ENCODE assay signal across 13 cellular contexts in genomic region chr20:35870541-35871307, GRCh38.
DNase-seq lines count a peak whose midpoint lies in the region; ATAC-seq and TF ChIP-seq lines count a peak whose summit lies in the region.
"Had no signal": no experiment of that assay in that cellular context is flagged by ENCODE, and none has a peak within 500 bp of the region (broad histone marks: within the 10 kb centered on the region; RNA-seq: fewer than 3 reads in every experiment).

No MANE protein-coding gene starts in this region.

- H3K27ac Mint-ChIP-seq in activated CD8-positive, alpha-beta memory T cell treated with anti-CD3 and anti-CD28 coated beads, Interleukin-2, amount 10 ng/mL, durations not matched to agents 7 days and 5 days, result peak overlapping the region; percentile 4
- H3K27ac Mint-ChIP-seq in activated T-helper 17 cell treated with anti-CD3 and anti-CD28 coated beads, Interleukin-2, amount 50 U/mL, for 72 hours, result peak overlapping the region; percentile 54
- peak overlapping the region in 5 of 6 donors; percentile 15 to 71 (median 28) for H3K27ac Mint-ChIP-seq in immature natural killer cell
- H3K27ac Mint-ChIP-seq: neural progenitor cell had no signal

- no peak overlapping the region for H3K4me3 ChIP-seq in subcutaneous abdominal adipose tissue (ENCODE audit: low read depth in 1 of 5, low read length in 5 of 5)
- H3K4me3 ChIP-seq in BE2C (ENCODE audit: low read depth, low read length), result no peak overlapping the region; the same call in 1 of the 2 replicates
- H3K4me3 ChIP-seq: neural progenitor cell had no signal

- H3K9me3 ChIP-seq in subcutaneous abdominal adipose tissue (ENCODE audit: control insufficient read depth in 5 of 5, low read length in 5 of 5) (no peaks in the 10 kb centered on the region), BE2C (no peaks in the 10 kb centered on the region)

- H3K4me1 Mint-ChIP-seq in activated CD8-positive, alpha-beta memory T cell treated with anti-CD3 and anti-CD28 coated beads, Interleukin-2, amount 10 ng/mL, durations not matched to agents 7 days and 5 days, result peaks cover 8% of the 10 kb centered on the region
- H3K4me1 Mint-ChIP-seq in activated T-helper 17 cell treated with anti-CD3 and anti-CD28 coated beads, Interleukin-2, amount 50 U/mL, for 72 hours, result peaks cover 17% of the 10 kb centered on the region
- no peaks in the 10 kb centered on the region for H3K4me1 Mint-ChIP-seq in immature natural killer cell

- TF ChIP-seq CTCF in BE2C (IDR thresholded peaks at IDR 0.05; ENCODE audit: low read depth, low read length), result no peak

- no peak for DNase-seq in activated CD8-positive, alpha-beta memory T cell treated with anti-CD3 and anti-CD28 coated beads, Interleukin-2, amount 10 ng/mL, durations not matched to agents 7 days and 5 days
- DNase-seq in activated CD8-positive, alpha-beta memory T cell treated with anti-CD3 and anti-CD28 coated beads, Interleukin-2, amount 50 U/mL, for 48 hours, result no peak
- DNase-seq in immature natural killer cell (no peak), cerebellar cortex (ENCODE audit: low spot score) (no peak), BE2C (no peak)
- DNase-seq: amniotic stem cell, hippocampal formation, NCI-H1436 treated with DMSO at 0.1 percent for 48 hours, WERI-Rb-1 had no signal

- peak overlapping the region; percentile 26 for H3K27ac ChIP-seq in subcutaneous abdominal adipose tissue (ENCODE audit: low read depth, low read length)
- H3K27ac ChIP-seq: neural progenitor cell, WERI-Rb-1 had no signal

- H3K4me1 ChIP-seq in subcutaneous abdominal adipose tissue (ENCODE audit: control insufficient read depth in 5 of 5, insufficient read depth in 5 of 5, low read length in 5 of 5) (peaks cover 0 to 7% (median 0%) of the 10 kb centered on the region in 5 donors), BE2C (peaks cover 5% of the 10 kb centered on the region; the same call in 1 of the 2 replicates)
- H3K4me1 ChIP-seq: neural progenitor cell had no signal

- CTCF ChIA-PET in activated CD8-positive, alpha-beta memory T cell treated with anti-CD3 and anti-CD28 coated beads, Interleukin-2, amount 10 ng/mL, durations not matched to agents 7 days and 5 days (lab: Charles Lee), result no interaction called here

- H3K36me3 ChIP-seq in subcutaneous abdominal adipose tissue (ENCODE audit: control insufficient read depth in 5 of 5, insufficient read depth in 5 of 5, low read length in 5 of 5) (no peaks in the 10 kb centered on the region), BE2C (peaks cover 8% of the 10 kb centered on the region)
- H3K36me3 ChIP-seq: neural progenitor cell had no signal

- H3K27me3 ChIP-seq in subcutaneous abdominal adipose tissue (ENCODE audit: control insufficient read depth in 5 of 5, insufficient read depth in 4 of 5, low read length in 5 of 5), result no peaks in the 10 kb centered on the region
- H3K27me3 ChIP-seq in BE2C, result no peaks in the 10 kb centered on the region
- H3K27me3 ChIP-seq: neural progenitor cell had no signal

- H3K4me3 Mint-ChIP-seq in activated CD8-positive, alpha-beta memory T cell treated with anti-CD3 and anti-CD28 coated beads, Interleukin-2, amount 10 ng/mL, durations not matched to agents 7 days and 5 days, result no peak overlapping the region
- no peak overlapping the region for H3K4me3 Mint-ChIP-seq in activated T-helper 17 cell treated with anti-CD3 and anti-CD28 coated beads, Interleukin-2, amount 50 U/mL, for 72 hours
- H3K4me3 Mint-ChIP-seq in immature natural killer cell, result no peak overlapping the region
- H3K4me3 Mint-ChIP-seq: neural progenitor cell had no signal

- H3K9me3 Mint-ChIP-seq in activated CD8-positive, alpha-beta memory T cell treated with anti-CD3 and anti-CD28 coated beads, Interleukin-2, amount 10 ng/mL, durations not matched to agents 7 days and 5 days (ENCODE audit: low read depth), result no peaks in the 10 kb centered on the region
- H3K9me3 Mint-ChIP-seq in activated T-helper 17 cell treated with anti-CD3 and anti-CD28 coated beads, Interleukin-2, amount 50 U/mL, for 72 hours, result no peaks in the 10 kb centered on the region
- peaks cover 0 to 2% (median 0%) of the 10 kb centered on the region in 6 donors for H3K9me3 Mint-ChIP-seq in immature natural killer cell
- H3K9me3 Mint-ChIP-seq: neural progenitor cell had no signal

- H3K36me3 Mint-ChIP-seq in activated CD8-positive, alpha-beta memory T cell treated with anti-CD3 and anti-CD28 coated beads, Interleukin-2, amount 10 ng/mL, durations not matched to agents 7 days and 5 days, result peaks cover 14% of the 10 kb centered on the region
- H3K36me3 Mint-ChIP-seq in activated T-helper 17 cell treated with anti-CD3 and anti-CD28 coated beads, Interleukin-2, amount 50 U/mL, for 72 hours (ENCODE audit: low read depth), result peaks cover 74% of the 10 kb centered on the region
- peaks cover 4 to 6% (median 5%) of the 10 kb centered on the region in 3 donors for H3K36me3 Mint-ChIP-seq in immature natural killer cell

- no peak for ATAC-seq in activated CD8-positive, alpha-beta memory T cell treated with anti-CD3 and anti-CD28 coated beads, Interleukin-2, amount 10 ng/mL, durations not matched to agents 7 days and 5 days
- no peak for ATAC-seq in activated T-helper 17 cell treated with anti-CD3 and anti-CD28 coated beads, Interleukin-2, amount 50 U/mL, for 72 hours (replicated peaks)
- ATAC-seq in GM18868 (IDR thresholded peaks at IDR 0.05; ENCODE audit: unreplicated experiment), result no peak

- no peaks in the 10 kb centered on the region for H3K27me3 Mint-ChIP-seq in activated CD8-positive, alpha-beta memory T cell treated with anti-CD3 and anti-CD28 coated beads, Interleukin-2, amount 10 ng/mL, durations not matched to agents 7 days and 5 days
- H3K27me3 Mint-ChIP-seq in activated T-helper 17 cell treated with anti-CD3 and anti-CD28 coated beads, Interleukin-2, amount 50 U/mL, for 72 hours, result no peaks in the 10 kb centered on the region
- H3K27me3 Mint-ChIP-seq in immature natural killer cell (ENCODE audit: low read depth in 3 of 3), result peaks cover 0 to 2% (median 0%) of the 10 kb centered on the region in 3 donors

- peak overlapping the region in 1 of 5 donors; percentile 26 for H3K9ac ChIP-seq in subcutaneous abdominal adipose tissue (ENCODE audit: low read length in 5 of 5)
- H3K9ac ChIP-seq: neural progenitor cell had no signal

Comparison
In these comparisons a context has a peak if more than half of its experiments do, and no peak if none do; other contexts are left out.
1. H3K27ac Mint-ChIP-seq: peak in every context shown above with its lines; median percentile 54 in activated T-helper 17 cell treated with anti-CD3 and anti-CD28 coated beads, Interleukin-2, amount 50 U/mL, for 72 hours; 28 in immature natural killer cell; 4 in activated CD8-positive, alpha-beta memory T cell treated with anti-CD3 and anti-CD28 coated beads, Interleukin-2, amount 10 ng/mL, durations not matched to agents 7 days and 5 days.